13 cellular contexts compared by ENCODE assay signal in the genomic region with DNA sequence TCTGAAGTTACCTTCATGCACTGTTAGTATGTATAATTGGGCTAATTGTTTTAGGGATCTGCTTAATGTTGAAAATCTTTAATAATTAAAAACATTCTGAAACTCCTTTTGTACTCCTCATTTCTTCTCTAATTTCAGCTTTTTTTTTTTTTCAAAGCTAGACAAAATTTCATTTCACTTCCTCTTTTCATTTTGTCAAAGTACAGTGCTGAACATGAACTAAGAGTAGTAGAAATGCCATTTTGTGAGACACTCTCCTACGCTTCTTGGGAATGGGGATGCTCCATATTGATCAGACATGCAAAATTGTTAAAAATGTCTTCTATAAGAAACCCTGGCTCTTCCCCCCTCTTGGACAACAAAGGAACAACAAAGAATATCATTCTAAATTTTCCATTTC. TPM values are rescaled to one million over a fixed set of nuclear protein-coding genes. Genes with fewer than 3 reads are reported as not detected.
DNase-seq lines count a peak whose midpoint lies in the region; ATAC-seq and TF ChIP-seq lines count a peak whose summit lies in the region.
"Had no signal": no experiment of that assay in that cellular context is flagged by ENCODE, and none has a peak within 500 bp of the region (broad histone marks: within the 10 kb centered on the region; RNA-seq: fewer than 3 reads in every experiment).

No MANE protein-coding gene starts in this region.

- no peak for TF ChIP-seq POLR2A in thyroid gland (IDR thresholded peaks at IDR 0.05)

- no peaks in the 10 kb centered on the region for H3K79me2 ChIP-seq in DOHH2 (ENCODE audit: control insufficient read depth, low read length)

- H3K9me2 ChIP-seq in DOHH2 (replicated peaks; ENCODE audit: control insufficient read depth, low read length): no peaks in the 10 kb centered on the region

- ATAC-seq in GM19395 (IDR thresholded peaks at IDR 0.05; ENCODE audit: unreplicated experiment) (peak; percentile 13), HG03460 (IDR thresholded peaks at IDR 0.05; ENCODE audit: unreplicated experiment) (no peak)
- no peak for ATAC-seq in activated T-helper 17 cell treated with anti-CD3 and anti-CD28 coated beads, Interleukin-2, amount 50 U/mL, for 72 hours (replicated peaks)
- ATAC-seq: foreskin keratinocyte, left colon had no signal

- peaks cover 11 to 14% of the 10 kb centered on the region in 2 donors for H3K4me1 Mint-ChIP-seq in immature natural killer cell
- peaks cover 17% of the 10 kb centered on the region for H3K4me1 Mint-ChIP-seq in activated T-helper 17 cell treated with anti-CD3 and anti-CD28 coated beads, Interleukin-2, amount 50 U/mL, for 72 hours

- H3K9me3 ChIP-seq in DOHH2 (ENCODE audit: control insufficient read depth, insufficient read depth, low read length) (no peaks in the 10 kb centered on the region), thyroid gland (no peaks in the 10 kb centered on the region)
- H3K9me3 ChIP-seq: colonic mucosa, neutrophil had no signal

- 91% methylated on average over 1 of the region's 1 CpG for WGBS in thyroid gland, 2 donors

- H4K20me1 ChIP-seq in DOHH2 (ENCODE audit: control insufficient read depth, insufficient read depth, low read depth, low read length): no peaks in the 10 kb centered on the region

- no peaks in the 10 kb centered on the region for H3K27me3 Mint-ChIP-seq in immature natural killer cell (ENCODE audit: low read depth in 3 of 3)
- H3K27me3 Mint-ChIP-seq in activated T-helper 17 cell treated with anti-CD3 and anti-CD28 coated beads, Interleukin-2, amount 50 U/mL, for 72 hours: no peaks in the 10 kb centered on the region

- DNase-seq in MV-4-11 (lab: John Stamatoyannopoulos, UW) (peak; percentile 73), immature natural killer cell (no peak), GM10266 (ENCODE audit: extremely low spot score) (no peak), thyroid gland (no peak)
- DNase-seq: colonic mucosa, foreskin keratinocyte, left colon, NCI-H2081 had no signal

- peak overlapping the region; percentile 33; the same call in 1 of the 2 replicates for H3K4me2 ChIP-seq in DOHH2 (ENCODE audit: low read length)

- H3K36me3 Mint-ChIP-seq in immature natural killer cell: no peaks in the 10 kb centered on the region
- H3K36me3 Mint-ChIP-seq in activated T-helper 17 cell treated with anti-CD3 and anti-CD28 coated beads, Interleukin-2, amount 50 U/mL, for 72 hours (ENCODE audit: low read depth): peaks cover 12% of the 10 kb centered on the region

- TF ChIP-seq CTCF in DOHH2 (IDR thresholded peaks at IDR 0.05; ENCODE audit: low read depth, low read length, poor library complexity, severe bottlenecking): no peak
- no peak for TF ChIP-seq CTCF in GM10266 (IDR thresholded peaks at IDR 0.05; ENCODE audit: control insufficient read depth, insufficient read depth, low read depth, missing control alignments)
- no peak for TF ChIP-seq CTCF in thyroid gland (IDR thresholded peaks at IDR 0.05)

- H3K36me3 ChIP-seq in DOHH2 (ENCODE audit: control insufficient read depth, low read length): no peaks in the 10 kb centered on the region
- no peaks in the 10 kb centered on the region for H3K36me3 ChIP-seq in thyroid gland
- H3K36me3 ChIP-seq: colonic mucosa, neutrophil had no signal

- H3K4me3 Mint-ChIP-seq in immature natural killer cell: peak overlapping the region in 4 of 5 donors; percentile 5 to 43 (median 7)
- no peak overlapping the region for H3K4me3 Mint-ChIP-seq in activated T-helper 17 cell treated with anti-CD3 and anti-CD28 coated beads, Interleukin-2, amount 50 U/mL, for 72 hours

- H3K4me1 ChIP-seq in DOHH2 (ENCODE audit: control insufficient read depth, low read length) (peaks cover 33% of the 10 kb centered on the region), thyroid gland (peaks cover 3 to 4% of the 10 kb centered on the region in 2 donors)
- H3K4me1 ChIP-seq: colonic mucosa had no signal

- no peaks in the 10 kb centered on the region for H3K9me3 Mint-ChIP-seq in immature natural killer cell
- H3K9me3 Mint-ChIP-seq in activated T-helper 17 cell treated with anti-CD3 and anti-CD28 coated beads, Interleukin-2, amount 50 U/mL, for 72 hours: no peaks in the 10 kb centered on the region

- intact Hi-C loops in thyroid gland (cut with DNase I): no loop called here

- peak overlapping the region in 2 of 6 donors; percentile 75 to 77 for H3K27ac Mint-ChIP-seq in immature natural killer cell
- H3K27ac Mint-ChIP-seq in activated T-helper 17 cell treated with anti-CD3 and anti-CD28 coated beads, Interleukin-2, amount 50 U/mL, for 72 hours: no peak overlapping the region

- H3K27ac ChIP-seq in DOHH2 (ENCODE audit: low read depth, low read length) (no peak overlapping the region), thyroid gland (no peak overlapping the region)
- H3K27ac ChIP-seq: colonic mucosa, foreskin keratinocyte, neutrophil had no signal

- H3K27me3 ChIP-seq in DOHH2 (ENCODE audit: control insufficient read depth, low read length) (no peaks in the 10 kb centered on the region; the same call in 1 of the 2 replicates), thyroid gland (no peaks in the 10 kb centered on the region)
- H3K27me3 ChIP-seq: colonic mucosa, foreskin keratinocyte had no signal

- H3K4me3 ChIP-seq in DOHH2 (ENCODE audit: low read length) (no peak overlapping the region), thyroid gland (replicated peaks in 1 of 3) (no peak overlapping the region)
- H3K4me3 ChIP-seq: colonic mucosa had no signal

- H3F3A ChIP-seq in DOHH2 (ENCODE audit: control insufficient read depth, insufficient read depth): peaks cover 3% of the 10 kb centered on the region

RNA-seq across cellular contexts. Expression of gene ABCD2, which starts 1.7 kb away (rescaled TPM):
- polyA plus RNA-seq in immature natural killer cell: under 1 TPM; 0.02 to 0.76 (median 0.36) TPM
- 1 to 10 TPM; 3.3 to 3.4 TPM for total RNA-seq in activated T-helper 17 cell treated with anti-CD3 and anti-CD28 coated beads, Interleukin-2, amount 50 U/mL, for 72 hours
- under 1 TPM; 0.33 to 0.81 (median 0.63) TPM for total RNA-seq in thyroid gland
